Comparison of ENCODE assay signal across 15 cellular contexts in genomic region chr17:45265823-45266222, GRCh38. TPM values are rescaled to one million over a fixed set of nuclear protein-coding genes. Genes with fewer than 3 reads are reported as not detected.
DNase-seq lines count a peak whose midpoint lies in the region; ATAC-seq and TF ChIP-seq lines count a peak whose summit lies in the region.
"Had no signal": no experiment of that assay in that cellular context is flagged by ENCODE, and none has a peak within 500 bp of the region (broad histone marks: within the 10 kb centered on the region; RNA-seq: fewer than 3 reads in every experiment).

No MANE protein-coding gene starts in this region.

- H3K4me3 ChIP-seq in fibroblast of lung (replicated peaks in 1 of 4; ENCODE audit: control extremely low read depth in 1 of 4, insufficient read depth in 1 of 4, low read depth in 3 of 4, low read length in 4 of 4) = no peak overlapping the region
- no peak overlapping the region for H3K4me3 ChIP-seq in skeletal muscle tissue (ENCODE audit: low read length in 3 of 3)
- H3K4me3 ChIP-seq: ascending aorta, SJSA1 had no signal

- no peaks in the 10 kb centered on the region for H3K9me3 ChIP-seq in fibroblast of lung (ENCODE audit: control insufficient read depth, insufficient read depth, low read depth, low read length)
- no peaks in the 10 kb centered on the region for H3K9me3 ChIP-seq in skeletal muscle tissue (ENCODE audit: control insufficient read depth in 3 of 3, low read length in 3 of 3)
- H3K9me3 ChIP-seq: ascending aorta, SJSA1 had no signal

- intact Hi-C loops in activated CD8-positive, alpha-beta T cell treated with anti-CD3 and anti-CD28 coated beads for 36 hours (cut with micrococcal nuclease) = no loop called here

- H3K4me2 ChIP-seq in fibroblast of lung (ENCODE audit: extremely low read depth, insufficient read depth, low read length) = no peak overlapping the region

- H3K27ac ChIP-seq in RWPE1 (peak overlapping the region; percentile 66), fibroblast of lung (ENCODE audit: insufficient read depth, low read length) (peak overlapping the region; percentile 46), skeletal muscle tissue (ENCODE audit: low read depth, low read length) (peak overlapping the region; percentile 69)
- H3K27ac ChIP-seq: ascending aorta, foreskin keratinocyte, SJSA1 had no signal

- H3K9ac ChIP-seq in fibroblast of lung (ENCODE audit: insufficient read depth, low read length) (no peak overlapping the region), skeletal muscle tissue (ENCODE audit: low read depth in 1 of 3, low read length in 3 of 3) (peak overlapping the region in 1 of 3 donors; percentile 16)

- peaks cover 31% of the 10 kb centered on the region for H3K36me3 ChIP-seq in fibroblast of lung (ENCODE audit: control insufficient read depth, insufficient read depth, low read length)
- H3K36me3 ChIP-seq in skeletal muscle tissue (ENCODE audit: control insufficient read depth in 3 of 3, insufficient read depth in 3 of 3, low read length in 3 of 3) = peaks cover 53 to 67% (median 57%) of the 10 kb centered on the region in 3 donors

- H4K20me1 ChIP-seq in fibroblast of lung (ENCODE audit: control insufficient read depth, extremely low read depth, insufficient read depth, low read length) = no peaks in the 10 kb centered on the region

- H3K79me2 ChIP-seq in fibroblast of lung (ENCODE audit: control insufficient read depth, insufficient read depth, low read length) = no peaks in the 10 kb centered on the region

- H3K4me3 Mint-ChIP-seq in activated CD8-positive, alpha-beta T cell treated with anti-CD3 and anti-CD28 coated beads for 36 hours = no peak overlapping the region
- H3K4me3 Mint-ChIP-seq in activated CD8-positive, alpha-beta T cell treated with anti-CD3 and anti-CD28 coated beads, Interleukin-2, amount 10 ng/mL, durations not matched to agents 7 days and 5 days = no peak overlapping the region
- H3K4me3 Mint-ChIP-seq: activated CD4-positive, alpha-beta T cell treated with anti-CD3 and anti-CD28 coated beads, Interleukin-2, amount 10 ng/mL, durations not matched to agents 7 days and 5 days had no signal

- peaks cover 45% of the 10 kb centered on the region for H3K4me1 Mint-ChIP-seq in activated CD8-positive, alpha-beta T cell treated with anti-CD3 and anti-CD28 coated beads for 36 hours (ENCODE audit: low read depth)
- peaks cover 25% of the 10 kb centered on the region for H3K4me1 Mint-ChIP-seq in activated CD8-positive, alpha-beta T cell treated with anti-CD3 and anti-CD28 coated beads, Interleukin-2, amount 10 ng/mL, durations not matched to agents 7 days and 5 days (ENCODE audit: low read depth)

- ATAC-seq in activated CD8-positive, alpha-beta T cell treated with anti-CD3 and anti-CD28 coated beads for 36 hours = no peak
- no peak for ATAC-seq in activated CD8-positive, alpha-beta T cell treated with anti-CD3 and anti-CD28 coated beads, Interleukin-2, amount 10 ng/mL, durations not matched to agents 7 days and 5 days
- ATAC-seq: foreskin keratinocyte had no signal

- H3K27ac Mint-ChIP-seq in activated CD8-positive, alpha-beta T cell treated with anti-CD3 and anti-CD28 coated beads for 36 hours = peak overlapping the region; percentile 64
- no peak overlapping the region for H3K27ac Mint-ChIP-seq in activated CD8-positive, alpha-beta T cell treated with anti-CD3 and anti-CD28 coated beads, Interleukin-2, amount 10 ng/mL, durations not matched to agents 7 days and 5 days
- H3K27ac Mint-ChIP-seq: activated CD4-positive, alpha-beta T cell treated with anti-CD3 and anti-CD28 coated beads, Interleukin-2, amount 10 ng/mL, durations not matched to agents 7 days and 5 days had no signal

- CTCF ChIA-PET in activated CD8-positive, alpha-beta T cell treated with anti-CD3 and anti-CD28 coated beads for 36 hours (lab: Charles Lee) = interaction anchor here (1.0 to 2.9 kb wide), 9 partner anchors 11 to 130 kb away, joined by 3 to 27 read pairs (median 5); partner anchors contain the start of gene ACBD4
- CTCF ChIA-PET in activated CD8-positive, alpha-beta T cell treated with anti-CD3 and anti-CD28 coated beads, Interleukin-2, amount 10 ng/mL, durations not matched to agents 7 days and 5 days (lab: Charles Lee) = interaction anchor here (0.7 to 2.5 kb wide), 10 partner anchors 11 to 130 kb away, joined by 3 to 12 read pairs (median 4); partner anchors contain the start of genes ACBD4 and MAP3K14
- CTCF ChIA-PET in RWPE1 (lab: Yijun Ruan, JAX) = interaction anchor here (0.6 to 2.6 kb wide), 7 partner anchors 11 to 107 kb away, joined by 3 to 17 read pairs (median 4); no protein-coding TSS in a partner anchor

- H3K27me3 Mint-ChIP-seq in activated CD8-positive, alpha-beta T cell treated with anti-CD3 and anti-CD28 coated beads for 36 hours = no peaks in the 10 kb centered on the region
- H3K27me3 Mint-ChIP-seq in activated CD8-positive, alpha-beta T cell treated with anti-CD3 and anti-CD28 coated beads, Interleukin-2, amount 10 ng/mL, durations not matched to agents 7 days and 5 days (ENCODE audit: low read depth) = no peaks in the 10 kb centered on the region
- H3K27me3 Mint-ChIP-seq: activated CD4-positive, alpha-beta T cell treated with anti-CD3 and anti-CD28 coated beads, Interleukin-2, amount 10 ng/mL, durations not matched to agents 7 days and 5 days had no signal

- H3K27me3 ChIP-seq in fibroblast of lung (ENCODE audit: control insufficient read depth, insufficient read depth, low read length) = no peaks in the 10 kb centered on the region
- H3K27me3 ChIP-seq in skeletal muscle tissue (ENCODE audit: control insufficient read depth in 3 of 3, insufficient read depth in 3 of 3, low read length in 3 of 3) = no peaks in the 10 kb centered on the region
- H3K27me3 ChIP-seq: ascending aorta, SJSA1 had no signal

- peaks cover 54% of the 10 kb centered on the region for H3K36me3 Mint-ChIP-seq in activated CD8-positive, alpha-beta T cell treated with anti-CD3 and anti-CD28 coated beads for 36 hours (ENCODE audit: low read depth)
- peaks cover 51% of the 10 kb centered on the region for H3K36me3 Mint-ChIP-seq in activated CD8-positive, alpha-beta T cell treated with anti-CD3 and anti-CD28 coated beads, Interleukin-2, amount 10 ng/mL, durations not matched to agents 7 days and 5 days (ENCODE audit: low read depth)

- no peak for TF ChIP-seq CTCF in activated CD8-positive, alpha-beta T cell treated with anti-CD3 and anti-CD28 coated beads for 36 hours (IDR thresholded peaks at IDR 0.05)
- TF ChIP-seq CTCF in RWPE1 (conservative IDR thresholded peaks at IDR 0.05; ENCODE audit: low read depth) (no peak), fibroblast of lung (conservative IDR thresholded peaks at IDR 0.05 in 1 of 2, IDR thresholded peaks at IDR 0.05 in 1 of 2; ENCODE audit: low read depth in 1 of 2, low read length in 2 of 2) (no peak)

- no peaks in the 10 kb centered on the region for H3K9me3 Mint-ChIP-seq in activated CD8-positive, alpha-beta T cell treated with anti-CD3 and anti-CD28 coated beads for 36 hours
- H3K9me3 Mint-ChIP-seq in activated CD8-positive, alpha-beta T cell treated with anti-CD3 and anti-CD28 coated beads, Interleukin-2, amount 10 ng/mL, durations not matched to agents 7 days and 5 days (ENCODE audit: insufficient read depth) = no peaks in the 10 kb centered on the region
- H3K9me3 Mint-ChIP-seq: activated CD4-positive, alpha-beta T cell treated with anti-CD3 and anti-CD28 coated beads, Interleukin-2, amount 10 ng/mL, durations not matched to agents 7 days and 5 days had no signal

- POLR2A ChIA-PET in activated CD8-positive, alpha-beta T cell treated with anti-CD3 and anti-CD28 coated beads for 36 hours (lab: Charles Lee) = interaction anchor here (1.0 to 1.4 kb wide), 3 partner anchors 28 to 135 kb away, joined by 3 read pairs; no protein-coding TSS in a partner anchor
- POLR2A ChIA-PET in activated CD8-positive, alpha-beta T cell treated with anti-CD3 and anti-CD28 coated beads, Interleukin-2, amount 10 ng/mL, durations not matched to agents 7 days and 5 days (lab: Charles Lee) = interaction anchor here (0.6 to 4.6 kb wide), 5 partner anchors 17 to 118 kb away, joined by 3 to 21 read pairs (median 3); no protein-coding TSS in a partner anchor
- POLR2A ChIA-PET in RWPE1 (lab: Yijun Ruan, JAX; ENCODE audit: low non-redundant PET) = no interaction called here

- H2AFZ ChIP-seq in fibroblast of lung (ENCODE audit: low read length) = no peak overlapping the region

- H3K4me1 ChIP-seq in fibroblast of lung (ENCODE audit: control insufficient read depth, extremely low read depth, insufficient read depth, low read length) = peaks cover 19% of the 10 kb centered on the region
- H3K4me1 ChIP-seq in skeletal muscle tissue (ENCODE audit: control insufficient read depth in 3 of 3, insufficient read depth in 3 of 3, low read length in 3 of 3) = peaks cover 30 to 57% (median 44%) of the 10 kb centered on the region in 3 donors
- H3K4me1 ChIP-seq: foreskin keratinocyte had no signal

- DNase-seq in activated CD8-positive, alpha-beta T cell treated with anti-CD3 and anti-CD28 coated beads for 36 hours = no peak
- no peak for DNase-seq in activated CD8-positive, alpha-beta T cell treated with anti-CD3 and anti-CD28 coated beads, Interleukin-2, amount 10 ng/mL, durations not matched to agents 7 days and 5 days
- no peak for DNase-seq in RWPE1 (ENCODE audit: low spot score)
- DNase-seq in fibroblast of lung (ENCODE audit: low read depth in 2 of 2) = peak; percentile 78 to 83
- DNase-seq in SIG-M5 (lab: John Stamatoyannopoulos, UW) = no peak
- DNase-seq in RPMI8226 = no peak
- DNase-seq in ecto neural progenitor cell (ENCODE audit: low spot score) = no peak
- DNase-seq: activated CD4-positive, alpha-beta T cell treated with anti-CD3 and anti-CD28 coated beads, Interleukin-2, amount 10 ng/mL, durations not matched to agents 7 days and 5 days; foreskin keratinocyte; KG1; mesendoderm; NCI-H226 had no signal

RNA-seq across cellular contexts. Expression of gene SPATA32, which starts 3.9 kb away (rescaled TPM):
- under 1 TPM; 0.27 to 0.63 TPM for total RNA-seq in activated CD8-positive, alpha-beta T cell treated with anti-CD3 and anti-CD28 coated beads for 36 hours
- under 1 TPM; 0.52 to 0.55 TPM for total RNA-seq in activated CD8-positive, alpha-beta T cell treated with anti-CD3 and anti-CD28 coated beads, Interleukin-2, amount 10 ng/mL, durations not matched to agents 7 days and 5 days
- total RNA-seq in fibroblast of lung (not detected in 2 replicates), skeletal muscle tissue (not detected)
- polyA plus RNA-seq in fibroblast of lung = not detected in 2 replicates
- not detected in 2 replicates for polyA plus RNA-seq in fibroblast of lung (2012)
- polyA minus RNA-seq in fibroblast of lung (ENCODE audit: low replicate concordance) = not detected in 2 replicates
- total RNA-seq: ascending aorta, foreskin keratinocyte, SJSA1 had no signal
- polyA plus RNA-seq: foreskin keratinocyte had no signal

RNA-seq across cellular contexts. Expression of gene FMNL1, which starts 44.1 kb away (rescaled TPM):
- 100 to 1,000 TPM; 285 to 298 TPM for total RNA-seq in activated CD8-positive, alpha-beta T cell treated with anti-CD3 and anti-CD28 coated beads for 36 hours
- total RNA-seq in activated CD8-positive, alpha-beta T cell treated with anti-CD3 and anti-CD28 coated beads, Interleukin-2, amount 10 ng/mL, durations not matched to agents 7 days and 5 days = 100 to 1,000 TPM; 375 to 395 TPM
- total RNA-seq in fibroblast of lung (2.8 and 3.1 TPM in 2 replicates), skeletal muscle tissue (3.1 TPM)
- 1.1 and 1.9 TPM in 2 replicates for polyA plus RNA-seq in fibroblast of lung
- polyA plus RNA-seq in fibroblast of lung (2012) = 2.6 and 6.2 TPM in 2 replicates
- polyA minus RNA-seq in fibroblast of lung (ENCODE audit: low replicate concordance) = 11.4 and 13.4 TPM in 2 replicates
- total RNA-seq: SJSA1 had no signal

RNA-seq across cellular contexts. Expression of gene MAP3K14, which starts 51.0 kb away (rescaled TPM):
- 10 to 100 TPM; 31.6 to 31.9 TPM for total RNA-seq in activated CD8-positive, alpha-beta T cell treated with anti-CD3 and anti-CD28 coated beads for 36 hours
- total RNA-seq in activated CD8-positive, alpha-beta T cell treated with anti-CD3 and anti-CD28 coated beads, Interleukin-2, amount 10 ng/mL, durations not matched to agents 7 days and 5 days = 10 to 100 TPM; 17.5 to 23.8 TPM
- total RNA-seq in fibroblast of lung = 3.6 TPM in 2 replicates
- polyA plus RNA-seq in fibroblast of lung = 3.9 and 5.2 TPM in 2 replicates
- 3.8 and 5.8 TPM in 2 replicates for polyA plus RNA-seq in fibroblast of lung (2012)
- 3.6 and 6.0 TPM in 2 replicates for polyA minus RNA-seq in fibroblast of lung (ENCODE audit: low replicate concordance)
- total RNA-seq in skeletal muscle tissue = 1.6 TPM

Comparison
In these comparisons a context has a peak if more than half of its experiments do, and no peak if none do; other contexts are left out.
1. DNase-seq: peak in fibroblast of lung (2 of 2); none in activated CD8-positive, alpha-beta T cell treated with anti-CD3 and anti-CD28 coated beads for 36 hours (single experiment), activated CD8-positive, alpha-beta T cell treated with anti-CD3 and anti-CD28 coated beads, Interleukin-2, amount 10 ng/mL, durations not matched to agents 7 days and 5 days (single experiment), RWPE1 (single experiment), SIG-M5 (single experiment), RPMI8226 (single experiment) and ecto neural progenitor cell (single experiment).
2. RNA of gene FMNL1, which starts 44.1 kb away (total RNA-seq): 375 to 395 TPM in activated CD8-positive, alpha-beta T cell treated with anti-CD3 and anti-CD28 coated beads, Interleukin-2, amount 10 ng/mL, durations not matched to agents 7 days and 5 days and 285 to 298 TPM in activated CD8-positive, alpha-beta T cell treated with anti-CD3 and anti-CD28 coated beads for 36 hours; 3.1 TPM in skeletal muscle tissue (single experiment) and 2.8 to 3.1 TPM in fibroblast of lung; every median in the first group is over 10 times any median in the second.
3. Peak in every context shown above with its lines, with median percentiles within 50 percentile points of each other: H3K27ac ChIP-seq.